Comparison of ENCODE assay signal across 8 cellular contexts in the genomic region with DNA sequence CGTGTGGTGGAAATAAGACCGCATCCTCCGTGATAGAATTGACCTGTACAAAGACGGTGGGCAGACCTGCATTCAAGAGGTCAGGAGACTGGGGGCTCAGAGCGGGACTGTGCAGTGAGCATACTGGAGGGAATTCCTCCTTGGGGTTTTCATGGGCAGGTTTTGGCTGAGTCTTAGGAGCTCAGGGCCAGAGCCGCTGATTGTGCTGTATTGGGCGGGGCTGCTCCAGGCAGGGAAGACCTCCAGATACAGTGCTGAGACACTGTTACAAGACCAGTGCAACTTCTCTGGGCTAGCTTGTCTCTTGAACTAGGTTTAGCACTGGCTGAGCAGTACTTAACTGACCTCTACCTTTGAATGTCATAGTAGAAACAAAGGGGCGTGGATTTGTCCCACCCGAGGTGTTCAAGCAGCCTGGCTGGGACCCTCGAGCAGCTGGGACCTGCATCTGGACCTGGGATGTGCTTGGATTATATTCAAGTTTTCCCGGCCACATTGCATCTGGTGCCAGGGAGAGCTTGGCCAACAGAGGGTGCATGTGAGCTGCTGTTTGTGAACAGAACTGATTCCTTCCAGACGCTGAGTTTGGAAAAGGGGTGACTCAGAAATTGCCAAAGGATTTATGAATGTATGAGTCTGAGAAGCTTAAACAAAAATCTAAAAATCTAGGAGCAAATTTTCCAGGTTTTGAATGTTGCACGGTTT. TPM values are rescaled to one million over a fixed set of nuclear protein-coding genes. Genes with fewer than 3 reads are reported as not detected.
A peak's percentile ranks its signal among the peaks of the same experiment; 100 is the strongest.
DNase-seq lines count a peak whose midpoint lies in the region; ATAC-seq, FAIRE-seq and TF ChIP-seq lines count a peak whose summit lies in the region.

No MANE protein-coding gene starts in this region.

- FAIRE-seq in A204.1 (lab: Jason Lieb, UNC) = peak; percentile 67

- peak; percentile 47 for TF ChIP-seq CTCF in GM13977 (IDR thresholded peaks at IDR 0.05; ENCODE audit: extremely low read depth, insufficient read depth, missing control alignments)
- peak; percentile 94 for TF ChIP-seq CTCF in fibroblast of the aortic adventitia (IDR thresholded peaks at IDR 0.05; ENCODE audit: insufficient read depth, low read length)

- no peak overlapping the region for H3K4me3 ChIP-seq in fibroblast of the aortic adventitia (ENCODE audit: low read depth, low read length)

- in situ Hi-C loops in GM13977 (cut with MboI; ENCODE audit: low pct_unique_long_range_greater_than_20kb, low sequenced_read_pairs, unreplicated experiment) = no loop called here
- in situ Hi-C loops in SK-MEL-5 (cut with HindIII; ENCODE audit: low pct_unique_long_range_greater_than_20kb, low sequenced_read_pairs) = no loop called here

- DNase-seq in GM13977 (ENCODE audit: low spot score) = no peak
- peak; percentile 55 for DNase-seq in SK-MEL-5 (ENCODE audit: low read depth, low spot score)
- peak; percentile 91 for DNase-seq in fibroblast of the aortic adventitia (ENCODE audit: low read depth)
- DNase-seq in occipital lobe (lab: John Stamatoyannopoulos, UW) = peak; percentile 42

- ATAC-seq in GM18868 (IDR thresholded peaks at IDR 0.05; ENCODE audit: unreplicated experiment) (no peak), HG03521 (IDR thresholded peaks at IDR 0.05; ENCODE audit: unreplicated experiment) (no peak), HG03571 (IDR thresholded peaks at IDR 0.05; ENCODE audit: unreplicated experiment) (no peak)

RNA-seq across cellular contexts. Expression of a gene that starts 33.4 kb away (rescaled TPM):
- total RNA-seq in SK-MEL-5 (2014; rRNA removed; shearing (Covaris generic)) = 0.13 and 0.95 TPM in 2 replicates
- 0.27 TPM in 1 of 2 replicates, not detected in the other for polyA plus RNA-seq in SK-MEL-5 (2015; cell fraction: cytosol; rRNA removed)
- polyA plus RNA-seq in SK-MEL-5 (2015; cell fraction: nucleus; rRNA removed) = 2.0 and 6.3 TPM in 2 replicates
- total RNA-seq in fibroblast of the aortic adventitia (ENCODE audit: low replicate concordance) (0.09 and 5.8 TPM in 2 replicates), occipital lobe (1.9 TPM)
